In the genomic region with DNA sequence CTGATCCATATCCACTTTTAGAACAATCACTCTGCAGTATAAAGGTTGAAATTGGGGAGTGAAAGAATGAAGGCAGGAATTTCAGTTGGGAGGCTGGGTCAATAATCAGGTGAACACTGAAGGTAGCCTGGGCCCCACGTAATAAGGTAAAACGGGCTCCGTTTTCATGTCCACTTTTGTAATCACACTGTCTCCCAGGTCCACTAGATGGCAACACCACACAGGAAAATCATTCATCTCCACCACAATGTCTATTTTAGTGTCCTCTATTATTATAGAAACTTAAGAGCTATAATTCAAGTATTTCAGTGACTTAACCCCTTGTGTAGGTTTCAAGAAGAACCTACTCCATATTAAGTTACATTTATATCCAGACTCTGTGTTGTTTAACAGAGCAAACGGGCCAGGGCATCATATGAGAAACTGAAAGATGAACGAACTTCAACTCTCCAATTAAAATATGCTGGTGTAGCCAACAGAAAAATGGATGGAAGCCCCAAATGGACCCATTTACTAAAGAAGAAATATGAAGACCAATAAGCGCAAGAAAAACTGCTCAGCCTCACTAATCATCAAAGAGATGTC, we compare ENCODE assay signal across 10 cellular contexts. TPM values are rescaled to one million over a fixed set of nuclear protein-coding genes. Genes with fewer than 3 reads are reported as not detected.
DNase-seq lines count a peak whose midpoint lies in the region; ATAC-seq, FAIRE-seq and TF ChIP-seq lines count a peak whose summit lies in the region.
"Had no signal": no experiment of that assay in that cellular context is flagged by ENCODE, and none has a peak within 500 bp of the region (broad histone marks: within the 10 kb centered on the region; RNA-seq: fewer than 3 reads in every experiment).

No MANE protein-coding gene starts in this region.

- H3K27me3 ChIP-seq in left ventricle myocardium inferior (ENCODE audit: low read depth) (peaks cover 30% of the 10 kb centered on the region), right cardiac atrium (ENCODE audit: control insufficient read depth, insufficient read depth) (no peaks in the 10 kb centered on the region)
- H3K27me3 ChIP-seq: pancreas had no signal

- intact Hi-C loops in left ventricle myocardium inferior (cut with micrococcal nuclease), result no loop called here
- intact Hi-C loops in right cardiac atrium (cut with DNase I), result no loop called here

- 44% methylated on average over 6 of the region's 6 CpGs for WGBS in right cardiac atrium

- no peak overlapping the region for H3K27ac ChIP-seq in left ventricle myocardium inferior (replicated peaks)
- no peak overlapping the region for H3K27ac ChIP-seq in right cardiac atrium (ENCODE audit: low read length)
- H3K27ac ChIP-seq: pancreas had no signal

- H3K9me3 ChIP-seq in left ventricle myocardium inferior (replicated peaks) (peaks cover 25% of the 10 kb centered on the region), right cardiac atrium (ENCODE audit: control insufficient read depth, low read length) (peaks cover 10% of the 10 kb centered on the region)
- H3K9me3 ChIP-seq: pancreas had no signal

- ATAC-seq in right cardiac atrium (no peak), GM19035 (IDR thresholded peaks at IDR 0.05; ENCODE audit: unreplicated experiment) (no peak)

- H3K4me3 ChIP-seq in left ventricle myocardium inferior, result no peak overlapping the region
- H3K4me3 ChIP-seq in right cardiac atrium (ENCODE audit: low read length), result no peak overlapping the region
- H3K4me3 ChIP-seq in fibroblast of pulmonary artery (replicated peaks; ENCODE audit: low read depth, low read length), result no peak overlapping the region
- H3K4me3 ChIP-seq: pancreas had no signal

- DNase-seq in left ventricle myocardium inferior, result no peak
- no peak for DNase-seq in right cardiac atrium
- DNase-seq in RCC 7860 (ENCODE audit: low spot score), result peak; percentile 18
- DNase-seq in fibroblast of pulmonary artery (ENCODE audit: low read depth), result peak; percentile 10
- DNase-seq in urothelium cell line (ENCODE audit: low spot score), result peak; percentile 69
- DNase-seq in germinal center (ENCODE audit: low spot score), result no peak
- DNase-seq in activated gamma-delta T cell (lab: John Stamatoyannopoulos, UW), result no peak
- DNase-seq: NCI-H2081, pancreas had no signal

- peak; percentile 48 for TF ChIP-seq CTCF in left ventricle myocardium inferior (IDR thresholded peaks at IDR 0.05; ENCODE audit: borderline replicate concordance)
- TF ChIP-seq CTCF in fibroblast of pulmonary artery (IDR thresholded peaks at IDR 0.05; ENCODE audit: low read length, missing control alignments), result peak; percentile 32

- H3K36me3 ChIP-seq in left ventricle myocardium inferior, result no peaks in the 10 kb centered on the region
- H3K36me3 ChIP-seq: pancreas had no signal

- no peaks in the 10 kb centered on the region for H3K4me1 ChIP-seq in left ventricle myocardium inferior
- H3K4me1 ChIP-seq in right cardiac atrium (ENCODE audit: control insufficient read depth, insufficient read depth, low read length), result peaks cover under 1% of the 10 kb centered on the region
- H3K4me1 ChIP-seq: pancreas had no signal

- FAIRE-seq in RCC 7860 (lab: Jason Lieb, UNC) (no peak), urothelium cell line (lab: Jason Lieb, UNC) (peak; percentile 56)
- FAIRE-seq: pancreas had no signal

RNA-seq across cellular contexts. Expression of gene MC3R, which starts 45.9 kb away (rescaled TPM):
- not detected for total RNA-seq in left ventricle myocardium inferior
- total RNA-seq in right cardiac atrium, result not detected
- polyA plus RNA-seq in right cardiac atrium, result not detected
- total RNA-seq: pancreas had no signal
- polyA plus RNA-seq: pancreas had no signal

Comparison
In these comparisons a context has a peak if more than half of its experiments do, and no peak if none do; other contexts are left out.
1. DNase-seq: peak in RCC 7860 (single experiment), fibroblast of pulmonary artery (single experiment) and urothelium cell line (single experiment); none in left ventricle myocardium inferior (single experiment), right cardiac atrium (0 of 3), germinal center (single experiment) and activated gamma-delta T cell (single experiment).